8 cellular contexts compared by ENCODE assay signal in the genomic region with DNA sequence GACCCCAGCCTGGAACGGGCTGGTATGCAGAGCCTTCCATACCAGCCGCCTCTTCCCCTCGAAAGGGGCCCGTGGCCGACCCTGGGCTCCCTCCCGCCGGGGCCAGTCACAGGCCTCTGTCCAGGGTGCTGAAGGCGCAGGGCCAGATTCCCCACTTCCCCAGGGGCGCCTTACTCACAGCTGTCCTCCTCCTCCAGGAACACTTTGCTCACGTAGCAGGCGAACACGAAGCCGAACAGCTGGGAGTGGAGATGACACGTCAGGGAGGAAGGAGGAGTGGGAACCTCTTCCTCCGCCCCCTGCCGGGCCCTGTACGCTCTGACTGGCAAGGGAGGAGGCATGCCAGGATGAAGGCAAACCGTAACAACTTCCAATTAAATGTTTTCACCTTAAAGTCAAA. TPM values are rescaled to one million over a fixed set of nuclear protein-coding genes. Genes with fewer than 3 reads are reported as not detected.
A peak's percentile ranks its signal among the peaks of the same experiment; 100 is the strongest.
DNase-seq lines count a peak whose midpoint lies in the region; ATAC-seq and TF ChIP-seq lines count a peak whose summit lies in the region.

No MANE protein-coding gene starts in this region.

- no peak overlapping the region for H2AFZ ChIP-seq in SK-N-SH (ENCODE audit: low read depth)

- H3K36me3 ChIP-seq in CD8-positive, alpha-beta T cell (ENCODE audit: insufficient read depth, low read length), result no peaks in the 10 kb centered on the region
- 0 out of 2 replicates have a peak, but pooled peaks cover 6% of the 10 kb centered on the region for H3K36me3 ChIP-seq in HUES64 (ENCODE audit: insufficient read depth, low read length)
- H3K36me3 ChIP-seq in SK-N-SH (replicated peaks in 1 of 2; ENCODE audit: control insufficient read depth in 1 of 2, insufficient read depth in 2 of 2, low read length in 1 of 2), result no peaks in the 10 kb centered on the region
- no peaks in the 10 kb centered on the region for H3K36me3 ChIP-seq in adipocyte (ENCODE audit: control insufficient read depth, insufficient read depth, low read length, severe bottlenecking)
- no peaks in the 10 kb centered on the region for H3K36me3 ChIP-seq in left ventricle myocardium inferior

- intact Hi-C loops in CD8-positive, alpha-beta T cell (cut with DNase I, micrococcal nuclease), result loop anchor here (5.0 kb wide), 1 partner anchor 365 kb away; no protein-coding TSS in a partner anchor
- intact Hi-C loops in left ventricle myocardium inferior (cut with micrococcal nuclease), result loop anchor here (10.0 kb wide), 1 partner anchor 152 kb away; no protein-coding TSS in a partner anchor

- H3F3A ChIP-seq in SK-N-SH (replicated peaks; ENCODE audit: insufficient read depth), result no peaks in the 10 kb centered on the region

- no peaks in the 10 kb centered on the region for H3K9me3 ChIP-seq in CD8-positive, alpha-beta T cell (ENCODE audit: low read length)
- H3K9me3 ChIP-seq in HUES64 (ENCODE audit: insufficient read depth, low read depth, low read length) (no peaks in the 10 kb centered on the region), SK-N-SH (no peaks in the 10 kb centered on the region), adipocyte (ENCODE audit: control insufficient read depth, low read length) (no peaks in the 10 kb centered on the region), left ventricle myocardium inferior (replicated peaks) (no peaks in the 10 kb centered on the region)

- no peaks in the 10 kb centered on the region for H3K9me3 Mint-ChIP-seq in CD8-positive, alpha-beta T cell

- ATAC-seq in CD8-positive, alpha-beta T cell, result peak; percentile 56
- ATAC-seq in HG03175 (IDR thresholded peaks at IDR 0.05; ENCODE audit: unreplicated experiment), result no peak

- H4K20me1 ChIP-seq in SK-N-SH (ENCODE audit: insufficient read depth), result no peaks in the 10 kb centered on the region

- POLR2A ChIA-PET in CD8-positive, alpha-beta T cell (lab: Charles Lee), result no interaction called here
- POLR2A ChIA-PET in SK-N-SH (lab: Yijun Ruan, JAX), result no interaction called here

- no peak overlapping the region for H3K27ac ChIP-seq in CD8-positive, alpha-beta T cell (ENCODE audit: low read depth, low read length)
- H3K27ac ChIP-seq in HUES64 (ENCODE audit: low read depth, low read length) (no peak overlapping the region), SK-N-SH (ENCODE audit: low read depth in 2 of 2, low read length in 1 of 2) (no peak overlapping the region), left ventricle myocardium inferior (replicated peaks) (no peak overlapping the region)

- no peak for TF ChIP-seq CTCF in CD8-positive, alpha-beta T cell (IDR thresholded peaks at IDR 0.05)
- TF ChIP-seq CTCF in SK-N-SH (IDR thresholded peaks at IDR 0.05) (no peak), left ventricle myocardium inferior (IDR thresholded peaks at IDR 0.05; ENCODE audit: borderline replicate concordance) (peak; percentile 37), retinal pigment epithelial cell (conservative IDR thresholded peaks at IDR 0.05; ENCODE audit: low read depth, low read length) (peak; percentile 26)

- H3K79me2 ChIP-seq in SK-N-SH (ENCODE audit: insufficient read depth), result no peaks in the 10 kb centered on the region

- H3K9me2 ChIP-seq in SK-N-SH, result no peaks in the 10 kb centered on the region

- H3K27me3 ChIP-seq in CD8-positive, alpha-beta T cell (ENCODE audit: insufficient read depth, low read length), result peaks cover 14% of the 10 kb centered on the region
- H3K27me3 ChIP-seq in HUES64 (ENCODE audit: insufficient read depth, low read length), result no peaks in the 10 kb centered on the region
- H3K27me3 ChIP-seq in SK-N-SH (ENCODE audit: insufficient read depth), result no peaks in the 10 kb centered on the region
- H3K27me3 ChIP-seq in adipocyte (replicated peaks; ENCODE audit: control insufficient read depth, insufficient read depth, low read length), result peaks cover 20% of the 10 kb centered on the region
- peaks cover 46% of the 10 kb centered on the region for H3K27me3 ChIP-seq in left ventricle myocardium inferior (ENCODE audit: low read depth)

- no peak for TF ChIP-seq RAD21 in SK-N-SH (IDR thresholded peaks at IDR 0.05; ENCODE audit: low read length)

- H3K27ac Mint-ChIP-seq in CD8-positive, alpha-beta T cell, result no peak overlapping the region

- CTCF ChIA-PET in CD8-positive, alpha-beta T cell (lab: Charles Lee), result interaction anchor here (1.2 kb wide), 2 partner anchors 12 to 13 kb away, joined by 3 to 4 read pairs; no protein-coding TSS in a partner anchor
- CTCF ChIA-PET in SK-N-SH (lab: Yijun Ruan, JAX), result interaction anchor here (0.7 to 7.5 kb wide), 31 partner anchors 16 to 436 kb away, joined by 3 to 224 read pairs (median 7); a partner anchor contains a TSS

- TF ChIP-seq EP300 in SK-N-SH (IDR thresholded peaks at IDR 0.05; ENCODE audit: borderline replicate concordance in 1 of 2, low read depth in 1 of 2, low read length in 1 of 2), result no peak

- no peaks in the 10 kb centered on the region for H3K36me3 Mint-ChIP-seq in CD8-positive, alpha-beta T cell

- H3K4me3 Mint-ChIP-seq in CD8-positive, alpha-beta T cell, result peak overlapping the region; percentile 15

- H3K4me3 ChIP-seq in CD8-positive, alpha-beta T cell (ENCODE audit: low read depth, low read length), result no peak overlapping the region
- peak overlapping the region; percentile 45 for H3K4me3 ChIP-seq in HUES64 (ENCODE audit: low read length)
- no peak overlapping the region for H3K4me3 ChIP-seq in SK-N-SH (ENCODE audit: low read depth in 2 of 2, low read length in 1 of 2)
- H3K4me3 ChIP-seq in adipocyte (ENCODE audit: low read length), result no peak overlapping the region
- H3K4me3 ChIP-seq in left ventricle myocardium inferior, result peak overlapping the region; percentile 51
- H3K4me3 ChIP-seq in retinal pigment epithelial cell (ENCODE audit: low read length), result peak overlapping the region; percentile 14

- H3K4me2 ChIP-seq in SK-N-SH, result no peak overlapping the region

- no peak overlapping the region for H3K9ac ChIP-seq in HUES64 (ENCODE audit: low read depth, low read length)
- no peak overlapping the region for H3K9ac ChIP-seq in SK-N-SH
- H3K9ac ChIP-seq in adipocyte (ENCODE audit: low read length), result no peak overlapping the region

- peaks cover 57% of the 10 kb centered on the region for H3K27me3 Mint-ChIP-seq in CD8-positive, alpha-beta T cell (ENCODE audit: low read depth)

- H3K4me1 Mint-ChIP-seq in CD8-positive, alpha-beta T cell (ENCODE audit: low read depth), result peaks cover 8% of the 10 kb centered on the region

- H3K4me1 ChIP-seq in CD8-positive, alpha-beta T cell (ENCODE audit: insufficient read depth, low read length), result peaks cover 7% of the 10 kb centered on the region
- H3K4me1 ChIP-seq in HUES64 (ENCODE audit: insufficient read depth, low read length) (no peaks in the 10 kb centered on the region), SK-N-SH (ENCODE audit: control insufficient read depth in 1 of 2, insufficient read depth in 2 of 2, low read depth in 1 of 2, low read length in 1 of 2) (no peaks in the 10 kb centered on the region; a peak in 1 of 4 replicates), adipocyte (ENCODE audit: control insufficient read depth, insufficient read depth, low read length) (peaks cover 9% of the 10 kb centered on the region), left ventricle myocardium inferior (peaks cover 15% of the 10 kb centered on the region)

- peak; percentile 9 to 69 (median 38) for DNase-seq in CD8-positive, alpha-beta T cell
- DNase-seq in SK-N-SH (peak; percentile 39), adipocyte (ENCODE audit: low read depth) (peak; percentile 93), left ventricle myocardium inferior (peak; percentile 82), retinal pigment epithelial cell (ENCODE audit: low read depth) (no peak), pons (ENCODE audit: low spot score) (no peak)

- 24% methylated on average over 18 of the region's 18 CpGs for WGBS in HUES64
- WGBS in SK-N-SH (ENCODE audit: low lambda C conversion rate), result 73% methylated on average over 15 of the region's 18 CpGs

TF ChIP-seq in SK-N-SH, 30 proteins besides CTCF, POLR2A, EP300 and RAD21:
- TF ChIP-seq, protein P1, sequence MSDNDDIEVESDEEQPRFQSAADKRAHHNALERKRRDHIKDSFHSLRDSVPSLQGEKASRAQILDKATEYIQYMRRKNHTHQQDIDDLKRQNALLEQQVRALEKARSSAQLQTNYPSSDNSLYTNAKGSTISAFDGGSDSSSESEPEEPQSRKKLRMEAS (IDR thresholded peaks at IDR 0.05; ENCODE audit: low read depth), result no peak
- TF ChIP-seq YY1 (IDR thresholded peaks at IDR 0.05; ENCODE audit: low read depth) (no peak), FOSL2 (IDR thresholded peaks at IDR 0.05; ENCODE audit: borderline replicate concordance, low read depth) (no peak)
- TF ChIP-seq, protein P2, sequence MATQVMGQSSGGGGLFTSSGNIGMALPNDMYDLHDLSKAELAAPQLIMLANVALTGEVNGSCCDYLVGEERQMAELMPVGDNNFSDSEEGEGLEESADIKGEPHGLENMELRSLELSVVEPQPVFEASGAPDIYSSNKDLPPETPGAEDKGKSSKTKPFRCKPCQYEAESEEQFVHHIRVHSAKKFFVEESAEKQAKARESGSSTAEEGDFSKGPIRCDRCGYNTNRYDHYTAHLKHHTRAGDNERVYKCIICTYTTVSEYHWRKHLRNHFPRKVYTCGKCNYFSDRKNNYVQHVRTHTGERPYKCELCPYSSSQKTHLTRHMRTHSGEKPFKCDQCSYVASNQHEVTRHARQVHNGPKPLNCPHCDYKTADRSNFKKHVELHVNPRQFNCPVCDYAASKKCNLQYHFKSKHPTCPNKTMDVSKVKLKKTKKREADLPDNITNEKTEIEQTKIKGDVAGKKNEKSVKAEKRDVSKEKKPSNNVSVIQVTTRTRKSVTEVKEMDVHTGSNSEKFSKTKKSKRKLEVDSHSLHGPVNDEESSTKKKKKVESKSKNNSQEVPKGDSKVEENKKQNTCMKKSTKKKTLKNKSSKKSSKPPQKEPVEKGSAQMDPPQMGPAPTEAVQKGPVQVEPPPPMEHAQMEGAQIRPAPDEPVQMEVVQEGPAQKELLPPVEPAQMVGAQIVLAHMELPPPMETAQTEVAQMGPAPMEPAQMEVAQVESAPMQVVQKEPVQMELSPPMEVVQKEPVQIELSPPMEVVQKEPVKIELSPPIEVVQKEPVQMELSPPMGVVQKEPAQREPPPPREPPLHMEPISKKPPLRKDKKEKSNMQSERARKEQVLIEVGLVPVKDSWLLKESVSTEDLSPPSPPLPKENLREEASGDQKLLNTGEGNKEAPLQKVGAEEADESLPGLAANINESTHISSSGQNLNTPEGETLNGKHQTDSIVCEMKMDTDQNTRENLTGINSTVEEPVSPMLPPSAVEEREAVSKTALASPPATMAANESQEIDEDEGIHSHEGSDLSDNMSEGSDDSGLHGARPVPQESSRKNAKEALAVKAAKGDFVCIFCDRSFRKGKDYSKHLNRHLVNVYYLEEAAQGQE (IDR thresholded peaks at IDR 0.05; ENCODE audit: low read depth, low read length), result peak; percentile 98
TF ChIP-seq in SK-N-SH: peak in this region for 1.

RNA-seq across cellular contexts. Expression of a gene that starts 57.3 kb away (rescaled TPM):
- not detected for total RNA-seq in CD8-positive, alpha-beta T cell
- polyA plus RNA-seq in HUES64 (2013, experiment 1 of 2), result 34.1 TPM
- polyA plus RNA-seq in HUES64 (2013, experiment 2 of 2), result 35.5 TPM
- polyA plus RNA-seq in SK-N-SH (2012; rRNA removed), result 0.54 and 0.96 TPM in 2 replicates
- 0.58 and 1.3 TPM in 2 replicates for polyA plus RNA-seq in SK-N-SH (2012; cell fraction: cytosol; rRNA removed)
- 0.22 and 0.32 TPM in 2 replicates for polyA plus RNA-seq in SK-N-SH (2012; cell fraction: nucleus; rRNA removed)
- 0.19 TPM for total RNA-seq in left ventricle myocardium inferior

Comparison
In these comparisons a context has a peak if more than half of its experiments do, and no peak if none do; other contexts are left out.
1. DNase-seq: peak in CD8-positive, alpha-beta T cell (7 of 7), SK-N-SH (single experiment), adipocyte (single experiment) and left ventricle myocardium inferior (single experiment); none in retinal pigment epithelial cell (single experiment) and pons (single experiment).
2. H3K4me3 ChIP-seq: peak in HUES64 (single experiment), left ventricle myocardium inferior (single experiment) and retinal pigment epithelial cell (single experiment); none in CD8-positive, alpha-beta T cell (single experiment), SK-N-SH (0 of 2) and adipocyte (single experiment).
3. CTCF ChIP-seq: peak in left ventricle myocardium inferior (single experiment) and retinal pigment epithelial cell (single experiment); none in CD8-positive, alpha-beta T cell (single experiment) and SK-N-SH (single experiment).